In the genomic region with DNA sequence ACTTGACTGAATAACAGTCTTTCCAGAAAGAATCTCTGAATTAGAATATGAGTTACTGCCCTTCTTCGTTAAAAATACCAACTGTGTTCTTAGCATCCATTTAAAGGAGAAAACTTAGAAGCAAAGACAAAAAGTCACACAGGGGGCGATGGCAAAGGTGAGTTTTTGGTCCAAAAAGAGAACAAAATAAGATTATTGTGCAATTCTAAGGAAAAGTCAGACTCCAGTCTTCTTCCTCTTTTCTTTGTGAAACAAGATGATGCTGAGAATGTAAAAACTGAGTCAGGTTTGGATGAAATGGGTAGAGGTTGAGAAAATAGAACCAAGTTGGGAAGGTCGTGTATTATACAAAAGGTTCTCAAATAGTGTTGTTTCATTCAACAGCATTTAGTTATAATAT, we compare ENCODE assay signal across 12 cellular contexts. TPM values are rescaled to one million over a fixed set of nuclear protein-coding genes. Genes with fewer than 3 reads are reported as not detected.
A peak's percentile ranks its signal among the peaks of the same experiment; 100 is the strongest.
DNase-seq lines count a peak whose midpoint lies in the region; ATAC-seq and TF ChIP-seq lines count a peak whose summit lies in the region.
"Had no signal": no experiment of that assay in that cellular context is flagged by ENCODE, and none has a peak within 500 bp of the region (broad histone marks: within the 10 kb centered on the region; RNA-seq: fewer than 3 reads in every experiment).

No MANE protein-coding gene starts in this region.

- no peak for ATAC-seq in HCT116
- no peak for ATAC-seq in activated B cell treated with CpG ODN at 0.5 μM for 24 hours (ENCODE audit: low read depth)

- H3K23ac ChIP-seq in trophoblast cell (ENCODE audit: low read length), result no peak overlapping the region

- H4K8ac ChIP-seq in trophoblast cell (ENCODE audit: low read depth, low read length), result no peak overlapping the region

- H3K9me3 ChIP-seq in HCT116 (ENCODE audit: control insufficient read depth in 1 of 2, insufficient read depth in 1 of 2, low read depth in 1 of 2, low read length in 2 of 2) (no peaks in the 10 kb centered on the region), trophoblast cell (ENCODE audit: insufficient read depth, low read depth, low read length) (no peaks in the 10 kb centered on the region), colonic mucosa (no peaks in the 10 kb centered on the region)

- H3K27me3 Mint-ChIP-seq in activated B cell treated with CpG ODN at 0.5 μM for 24 hours (peaks cover 3% of the 10 kb centered on the region), mesothelial cell of epicardium (ENCODE audit: low read depth) (peaks cover 11% of the 10 kb centered on the region)

- H3K4me2 ChIP-seq in HCT116 (ENCODE audit: low read length), result peak overlapping the region; percentile 94
- no peak overlapping the region for H3K4me2 ChIP-seq in trophoblast cell (ENCODE audit: low read length)

- H2AK5ac ChIP-seq in trophoblast cell (ENCODE audit: low read length), result no peak overlapping the region

- no peak overlapping the region for H4K91ac ChIP-seq in trophoblast cell (ENCODE audit: low read depth, low read length)

- H3K4me1 Mint-ChIP-seq in activated B cell treated with CpG ODN at 0.5 μM for 24 hours (peaks cover 53% of the 10 kb centered on the region), mesothelial cell of epicardium (peaks cover 15% of the 10 kb centered on the region)

- no peak overlapping the region for H3K14ac ChIP-seq in trophoblast cell (ENCODE audit: low read length)

- RAD21 ChIA-PET in HCT116 (lab: Charles Lee; ENCODE audit: low non-redundant PET in 1 of 2, low total read pairs in 2 of 2, uncharacterized antibody in 2 of 2, unreplicated experiment in 2 of 2), result no interaction called here

- no peak overlapping the region for H2BK12ac ChIP-seq in trophoblast cell (ENCODE audit: low read length)

- no peak overlapping the region for H4K12ac ChIP-seq in trophoblast cell (ENCODE audit: low read depth, low read length)

- no peaks in the 10 kb centered on the region; the same call in 1 of the 2 replicates for H3K27me3 ChIP-seq in HCT116 (ENCODE audit: insufficient read depth, low read length)
- no peaks in the 10 kb centered on the region for H3K27me3 ChIP-seq in trophoblast cell (ENCODE audit: insufficient read depth, low read length)
- H3K27me3 ChIP-seq in colonic mucosa, result no peaks in the 10 kb centered on the region

- no peak overlapping the region for H3K4ac ChIP-seq in trophoblast cell (ENCODE audit: low read depth, low read length)

- no peak overlapping the region for H2AFZ ChIP-seq in HCT116 (ENCODE audit: low read depth, low read length, poor library complexity, severe bottlenecking)
- no peak overlapping the region for H2AFZ ChIP-seq in trophoblast cell (ENCODE audit: insufficient read depth, low read length, poor library complexity)

- DNase-seq in CD1c-positive myeloid dendritic cell (ENCODE audit: extremely low spot score) (peak; percentile 49), HCT116 (ENCODE audit: low read depth, low spot score) (no peak), activated B cell treated with CpG ODN at 0.5 μM for 24 hours (no peak), mesothelial cell of epicardium (ENCODE audit: low spot score in 2 of 2, unreplicated experiment in 2 of 2) (no peak), NCI-H1694 (lab: John Stamatoyannopoulos, UW) (no peak), trophoblast cell (no peak), colonic mucosa (no peak)
- DNase-seq in activated CD4-positive, CD25-positive, alpha-beta regulatory T cell (lab: John Stamatoyannopoulos, UW), result no peak
- DNase-seq: cerebellar nuclear complex; DMS53; hippocampal formation; stimulated activated CD4-positive, alpha-beta T cell treated with anti-CD3 and anti-CD28 coated beads, Interleukin-4, amount 100 ng/mL, for 1 hour had no signal

- no peak overlapping the region for H2BK120ac ChIP-seq in trophoblast cell (ENCODE audit: insufficient read depth, low read length, poor library complexity)

- intact Hi-C loops in HCT116 (cut with micrococcal nuclease), result no loop called here
- intact Hi-C loops in activated B cell treated with CpG ODN at 0.5 μM for 24 hours (cut with micrococcal nuclease), result loop anchor here (2.0 kb wide), 1 partner anchor 20 kb away; no protein-coding TSS in a partner anchor
- intact Hi-C loops in colonic mucosa (cut with DNase I), result no loop called here

- POLR2A ChIA-PET in HCT116 (lab: Charles Lee), result no interaction called here
- POLR2A ChIA-PET in activated B cell treated with CpG ODN at 0.5 μM for 24 hours (lab: Charles Lee), result no interaction called here

- TF ChIP-seq CTCF in HCT116 (IDR thresholded peaks at IDR 0.05 in 2 of 3, conservative IDR thresholded peaks at IDR 0.05 in 1 of 3; ENCODE audit: borderline replicate concordance in 1 of 3, insufficient read depth in 1 of 3, low read depth in 2 of 3, low read length in 2 of 3) (no peak), activated B cell treated with CpG ODN at 0.5 μM for 24 hours (IDR thresholded peaks at IDR 0.05) (no peak), mesothelial cell of epicardium (IDR thresholded peaks at IDR 0.05; ENCODE audit: unreplicated experiment) (no peak), colonic mucosa (IDR thresholded peaks at IDR 0.05) (no peak)

- 100% methylated on average over 1 of the region's 3 CpGs for WGBS in trophoblast cell (ENCODE audit: extremely low coverage, insufficient coverage, insufficient read length)

- CTCF ChIA-PET in HCT116 (lab: Charles Lee), result no interaction called here
- CTCF ChIA-PET in activated B cell treated with CpG ODN at 0.5 μM for 24 hours (lab: Charles Lee), result no interaction called here

- no peak overlapping the region for H3K18ac ChIP-seq in trophoblast cell (ENCODE audit: low read length)

- H3K4me1 ChIP-seq in HCT116 (ENCODE audit: control insufficient read depth in 1 of 2, insufficient read depth in 2 of 2, low read length in 2 of 2) (peaks cover 0 to 14% of the 10 kb centered on the region in 2 experiments; a peak in 2 of 4 replicates), trophoblast cell (ENCODE audit: control insufficient read depth in 1 of 2, insufficient read depth in 2 of 2, low read length in 2 of 2) (no peaks in the 10 kb centered on the region), colonic mucosa (peaks cover 4% of the 10 kb centered on the region)

- no peaks in the 10 kb centered on the region for H3K79me1 ChIP-seq in trophoblast cell (ENCODE audit: low read length)

- H3K36me3 Mint-ChIP-seq in activated B cell treated with CpG ODN at 0.5 μM for 24 hours (ENCODE audit: low read depth) (peaks cover 35% of the 10 kb centered on the region), mesothelial cell of epicardium (peaks cover 11% of the 10 kb centered on the region)

- no peak for TF ChIP-seq RAD21 in HCT116 (IDR thresholded peaks at IDR 0.05; ENCODE audit: low read depth)

- H3K27ac Mint-ChIP-seq in activated B cell treated with CpG ODN at 0.5 μM for 24 hours (peak overlapping the region; percentile 86), mesothelial cell of epicardium (no peak overlapping the region)

- peaks cover 29% of the 10 kb centered on the region for H3K79me2 ChIP-seq in HCT116 (ENCODE audit: insufficient read depth, low read length)
- peaks cover 1% of the 10 kb centered on the region for H3K79me2 ChIP-seq in trophoblast cell (ENCODE audit: control insufficient read depth, insufficient read depth, low read length, poor library complexity)

- H3K9me2 ChIP-seq in HCT116 (ENCODE audit: insufficient read depth), result no peaks in the 10 kb centered on the region

- H3K4me3 ChIP-seq in HCT116 (replicated peaks in 1 of 2; ENCODE audit: low read depth in 1 of 2, low read length in 2 of 2) (peak overlapping the region in 1 of 2 experiments; percentile 98; a peak in 1 of 4 replicates), trophoblast cell (ENCODE audit: low read depth, low read length) (no peak overlapping the region), colonic mucosa (no peak overlapping the region)

- TSS peak; percentile 52 for BruUV-seq in HCT116 (replicated peaks; lab: Mats Ljungman, UMichigan)

- H3K9me3 Mint-ChIP-seq in activated B cell treated with CpG ODN at 0.5 μM for 24 hours (no peaks in the 10 kb centered on the region), mesothelial cell of epicardium (no peaks in the 10 kb centered on the region)

- no peak overlapping the region for H3K27ac ChIP-seq in HCT116 (ENCODE audit: low read depth, low read length)
- no peak overlapping the region for H3K27ac ChIP-seq in trophoblast cell (ENCODE audit: low read depth, low read length)
- H3K27ac ChIP-seq in colonic mucosa, result no peak overlapping the region

- no peak for TF ChIP-seq POLR2A in HCT116 (IDR thresholded peaks at IDR 0.05; ENCODE audit: borderline replicate concordance, extremely low read depth, insufficient read depth, insufficient read length)

- H3K4me3 Mint-ChIP-seq in activated B cell treated with CpG ODN at 0.5 μM for 24 hours, result peak overlapping the region; percentile 98
- peak overlapping the region; percentile 97 for H3K4me3 Mint-ChIP-seq in mesothelial cell of epicardium

- H3K36me3 ChIP-seq in HCT116 (ENCODE audit: control insufficient read depth in 1 of 2, insufficient read depth in 2 of 2, low read length in 2 of 2) (peaks cover 0 to 10% of the 10 kb centered on the region in 2 experiments; a peak in 1 of 4 replicates), trophoblast cell (ENCODE audit: control insufficient read depth in 1 of 2, insufficient read depth in 2 of 2, low read length in 2 of 2) (no peaks in the 10 kb centered on the region), colonic mucosa (no peaks in the 10 kb centered on the region)

- no peak overlapping the region for H2BK5ac ChIP-seq in trophoblast cell (ENCODE audit: low read depth, low read length, poor library complexity)

- no peaks in the 10 kb centered on the region for H4K20me1 ChIP-seq in HCT116 (ENCODE audit: insufficient read depth)

- H3K9ac ChIP-seq in HCT116 (ENCODE audit: low read length), result no peak overlapping the region
- no peak overlapping the region for H3K9ac ChIP-seq in trophoblast cell (ENCODE audit: low read length)
- H3K9ac ChIP-seq in colonic mucosa (ENCODE audit: low read depth in 2 of 2, low read length in 2 of 2), result no peak overlapping the region

RNA-seq across cellular contexts. Expression of gene CYB5R4, which starts 1.6 kb away (rescaled TPM):
- 24.0 TPM for total RNA-seq in HCT116 (2021; ENCODE audit: unreplicated experiment)
- 5.0 and 8.5 TPM in 2 replicates for polyA plus RNA-seq in HCT116 (2012)
- 35.7 and 37.3 TPM in 2 replicates for total RNA-seq in activated B cell treated with CpG ODN at 0.5 μM for 24 hours
- total RNA-seq in mesothelial cell of epicardium, result 8.4 to 8.7 TPM (median 8.6 TPM) in 3 replicates
- polyA plus RNA-seq in trophoblast cell (2013), result 8.1 TPM in 2 replicates
- total RNA-seq in colonic mucosa, result 10 to 100 TPM; 25.4 to 35.4 TPM

RNA-seq across cellular contexts. Expression of gene RIPPLY2, which starts 7.9 kb away (rescaled TPM):
- total RNA-seq in HCT116 (2021; ENCODE audit: unreplicated experiment) (not detected), activated B cell treated with CpG ODN at 0.5 μM for 24 hours (not detected in 2 replicates), mesothelial cell of epicardium (not detected in 3 replicates), colonic mucosa (not detected)
- polyA plus RNA-seq in HCT116 (2012), result not detected in 2 replicates
- polyA plus RNA-seq in trophoblast cell (2013), result not detected in 2 replicates
